ENCODE assay signal across 9 cellular contexts in the genomic region with DNA sequence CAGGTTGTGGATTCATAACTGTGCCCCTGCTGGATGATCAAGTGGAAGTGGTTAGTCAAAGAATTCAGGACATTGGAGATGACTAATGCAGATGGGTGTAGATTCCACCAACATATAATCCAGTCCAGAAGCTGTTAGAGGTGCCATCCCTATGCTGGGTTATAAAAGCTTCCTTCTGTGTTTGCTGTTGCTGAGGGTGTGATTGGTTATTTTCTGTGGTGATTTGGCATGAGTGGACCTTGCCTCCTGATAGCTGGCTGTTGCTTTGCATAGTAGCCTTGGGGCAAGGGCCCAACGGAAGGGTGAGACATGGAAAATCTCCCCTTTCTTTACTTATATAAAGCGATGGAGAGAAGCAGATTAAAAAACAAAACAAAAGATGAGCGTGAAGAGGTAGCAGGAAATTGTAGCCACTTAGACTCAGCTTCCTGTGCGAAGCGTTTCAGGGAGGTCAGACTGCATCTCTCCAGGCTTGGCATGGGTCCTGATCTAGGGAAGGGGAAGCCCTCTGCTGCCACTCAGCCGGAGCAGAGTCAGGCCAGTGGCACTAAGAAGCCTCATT.
DNase-seq lines count a peak whose midpoint lies in the region; ATAC-seq, FAIRE-seq and TF ChIP-seq lines count a peak whose summit lies in the region.
"Had no signal": no experiment of that assay in that cellular context is flagged by ENCODE, and none has a peak within 500 bp of the region (broad histone marks: within the 10 kb centered on the region; RNA-seq: fewer than 3 reads in every experiment).

No MANE protein-coding gene starts in this region.

- H3K27me3 ChIP-seq in astrocyte (ENCODE audit: insufficient read depth, low read length), result no peaks in the 10 kb centered on the region
- H3K27me3 ChIP-seq in thyroid gland, result no peaks in the 10 kb centered on the region

- H3K9me3 ChIP-seq in astrocyte (ENCODE audit: insufficient read depth, low read depth, low read length), result no peaks in the 10 kb centered on the region
- H3K9me3 ChIP-seq in thyroid gland, result no peaks in the 10 kb centered on the region

- ATAC-seq in stimulated activated effector memory CD8-positive, alpha-beta T cell treated with anti-CD3 and anti-CD28 coated beads, Interleukin-12 subunit alpha, Interleukin-12 subunit beta, amount 100 ng/mL, for 72 hours, result no peak
- ATAC-seq in HG03565 (IDR thresholded peaks at IDR 0.05; ENCODE audit: unreplicated experiment) (no peak), HG02763 (IDR thresholded peaks at IDR 0.05; ENCODE audit: unreplicated experiment) (no peak)

- no peak overlapping the region for H3K4me3 Mint-ChIP-seq in astrocyte (ENCODE audit: unreplicated experiment)
- H3K4me3 Mint-ChIP-seq in stimulated activated effector memory CD8-positive, alpha-beta T cell treated with anti-CD3 and anti-CD28 coated beads, Interleukin-12 subunit alpha, Interleukin-12 subunit beta, amount 100 ng/mL, for 72 hours, result no peak overlapping the region

- H3K4me2 ChIP-seq in astrocyte (ENCODE audit: low read length), result peak overlapping the region; percentile 66

- no peaks in the 10 kb centered on the region for H4K20me1 ChIP-seq in astrocyte (ENCODE audit: insufficient read depth, low read length)

- peak overlapping the region; percentile 28 for H3K27ac Mint-ChIP-seq in astrocyte (ENCODE audit: unreplicated experiment)
- no peak overlapping the region for H3K27ac Mint-ChIP-seq in stimulated activated effector memory CD8-positive, alpha-beta T cell treated with anti-CD3 and anti-CD28 coated beads, Interleukin-12 subunit alpha, Interleukin-12 subunit beta, amount 100 ng/mL, for 72 hours

- intact Hi-C loops in thyroid gland (cut with DNase I), result no loop called here

- no peaks in the 10 kb centered on the region for H3K27me3 Mint-ChIP-seq in astrocyte (ENCODE audit: low read depth, unreplicated experiment)

- H3K36me3 ChIP-seq in astrocyte (ENCODE audit: insufficient read depth, low read length) (no peaks in the 10 kb centered on the region), thyroid gland (no peaks in the 10 kb centered on the region)

- peak; percentile 80 for FAIRE-seq in astrocyte (lab: Jason Lieb, UNC)

- H3K4me1 ChIP-seq in astrocyte (ENCODE audit: insufficient read depth, low read length) (peaks cover 36% of the 10 kb centered on the region), thyroid gland (peaks cover 0 to 19% of the 10 kb centered on the region in 2 donors)

- DNase-seq in NCI-H748 (lab: John Stamatoyannopoulos, UW; ENCODE audit: unreplicated experiment) (peak; percentile 13), NCI-H748 treated with DMSO at 0.1 percent for 48 hours (lab: John Stamatoyannopoulos, UW) (no peak), astrocyte (ENCODE audit: low read depth) (peak; percentile 68), hippocampal formation (lab: John Stamatoyannopoulos, UW) (peak; percentile 58 to 64), thyroid gland (peak; percentile 86 to 89)
- DNase-seq in stimulated activated effector memory CD8-positive, alpha-beta T cell treated with anti-CD3 and anti-CD28 coated beads, Interleukin-12 subunit alpha, Interleukin-12 subunit beta, amount 100 ng/mL, for 72 hours (ENCODE audit: low spot score in 2 of 2), result no peak
- DNase-seq: NCI-H2227 treated with DMSO at 0.1 percent for 48 hours had no signal

- H3K79me2 ChIP-seq in astrocyte (ENCODE audit: insufficient read depth, low read length), result peaks cover 26% of the 10 kb centered on the region

- H3K9ac ChIP-seq in astrocyte (ENCODE audit: low read length), result no peak overlapping the region

- no peak for TF ChIP-seq CTCF in astrocyte (IDR thresholded peaks at IDR 0.05; ENCODE audit: insufficient read depth, low read depth, low read length)
- TF ChIP-seq CTCF in thyroid gland (IDR thresholded peaks at IDR 0.05), result no peak

- peaks cover 28% of the 10 kb centered on the region for H3K4me1 Mint-ChIP-seq in astrocyte (ENCODE audit: low read depth, unreplicated experiment)
- no peaks in the 10 kb centered on the region for H3K4me1 Mint-ChIP-seq in stimulated activated effector memory CD8-positive, alpha-beta T cell treated with anti-CD3 and anti-CD28 coated beads, Interleukin-12 subunit alpha, Interleukin-12 subunit beta, amount 100 ng/mL, for 72 hours

- no peak for TF ChIP-seq POLR2A in thyroid gland (IDR thresholded peaks at IDR 0.05)

- H3K4me3 ChIP-seq in astrocyte (ENCODE audit: insufficient read depth, low read depth, low read length) (peak overlapping the region; percentile 28), thyroid gland (replicated peaks in 1 of 3) (no peak overlapping the region)

- no peak overlapping the region for H2AFZ ChIP-seq in astrocyte (ENCODE audit: low read depth, low read length)

- H3K36me3 Mint-ChIP-seq in astrocyte (ENCODE audit: low read depth, unreplicated experiment), result peaks cover 2% of the 10 kb centered on the region
- H3K36me3 Mint-ChIP-seq in stimulated activated effector memory CD8-positive, alpha-beta T cell treated with anti-CD3 and anti-CD28 coated beads, Interleukin-12 subunit alpha, Interleukin-12 subunit beta, amount 100 ng/mL, for 72 hours, result no peaks in the 10 kb centered on the region

- WGBS in thyroid gland, 2 donors, result 25 to 30% methylated on average over 6 of the region's 6 CpGs

- peaks cover 4% of the 10 kb centered on the region for H3K9me3 Mint-ChIP-seq in astrocyte (ENCODE audit: unreplicated experiment)
- no peaks in the 10 kb centered on the region for H3K9me3 Mint-ChIP-seq in stimulated activated effector memory CD8-positive, alpha-beta T cell treated with anti-CD3 and anti-CD28 coated beads, Interleukin-12 subunit alpha, Interleukin-12 subunit beta, amount 100 ng/mL, for 72 hours

- H3K27ac ChIP-seq in astrocyte (ENCODE audit: low read depth, low read length) (peak overlapping the region; percentile 29), thyroid gland (peak overlapping the region in 1 of 3 donors; percentile 32)

Comparison
In these comparisons a context has a peak if more than half of its experiments do, and no peak if none do; other contexts are left out.
1. DNase-seq: peak in NCI-H748 (single experiment), astrocyte (single experiment), hippocampal formation (2 of 2) and thyroid gland (2 of 2); none in NCI-H748 treated with DMSO at 0.1 percent for 48 hours (single experiment) and stimulated activated effector memory CD8-positive, alpha-beta T cell treated with anti-CD3 and anti-CD28 coated beads, Interleukin-12 subunit alpha, Interleukin-12 subunit beta, amount 100 ng/mL, for 72 hours (0 of 2).